In genomic region chr12:56723352-56723751, GRCh38 we compare ENCODE assay signal across 8 cellular contexts. TPM values are rescaled to one million over a fixed set of nuclear protein-coding genes. Genes with fewer than 3 reads are reported as not detected.
DNase-seq lines count a peak whose midpoint lies in the region; ATAC-seq and TF ChIP-seq lines count a peak whose summit lies in the region.

No MANE protein-coding gene starts in this region.

- H3K9ac ChIP-seq in mucosa of rectum (ENCODE audit: low read depth in 1 of 2, low read length in 2 of 2): peak overlapping the region; percentile 99

- H3K4me1 ChIP-seq in left ventricle myocardium inferior: peaks cover 67% of the 10 kb centered on the region
- peaks cover 32 to 36% of the 10 kb centered on the region in 2 donors for H3K4me1 ChIP-seq in mucosa of rectum (ENCODE audit: control insufficient read depth in 2 of 2, insufficient read depth in 2 of 2, low read length in 2 of 2)

- H3K36me3 ChIP-seq in left ventricle myocardium inferior (peaks cover 36% of the 10 kb centered on the region), brain microvascular endothelial cell (replicated peaks) (peaks cover 33% of the 10 kb centered on the region), mucosa of rectum (ENCODE audit: control insufficient read depth in 2 of 2, insufficient read depth in 2 of 2, low read length in 2 of 2) (peaks cover 20 to 32% of the 10 kb centered on the region in 2 donors)

- DNase-seq in left ventricle myocardium inferior (no peak), Right ventricle myocardium inferior (ENCODE audit: missing footprints) (no peak), brain microvascular endothelial cell (no peak), lower leg skin (ENCODE audit: low spot score in 2 of 2) (no peak), head of caudate nucleus (no peak), KG1 (lab: John Stamatoyannopoulos, UW) (no peak), HK-2 (ENCODE audit: unreplicated experiment) (no peak)

- no peak for TF ChIP-seq CTCF in left ventricle myocardium inferior (IDR thresholded peaks at IDR 0.05; ENCODE audit: borderline replicate concordance)
- no peak for TF ChIP-seq CTCF in brain microvascular endothelial cell (IDR thresholded peaks at IDR 0.05; ENCODE audit: low read depth, low read length, missing control alignments)
- no peak for TF ChIP-seq CTCF in lower leg skin (IDR thresholded peaks at IDR 0.05)

- intact Hi-C loops in left ventricle myocardium inferior (cut with micrococcal nuclease) (loop anchor here (10.0 kb wide), 1 partner anchor 79 kb away; the partner anchor contains the start of gene ATP5F1B), Right ventricle myocardium inferior (cut with DNase I) (no loop called here), lower leg skin (cut with DNase I; ENCODE audit: low total_unique reads) (loop anchor here (10.0 kb wide), 1 partner anchor 79 kb away; the partner anchor contains the start of gene ATP5F1B), head of caudate nucleus (cut with DNase I) (loop anchor here (10.0 kb wide), 1 partner anchor 89 kb away; the partner anchor contains the start of gene BAZ2A)

- H3K27ac ChIP-seq in left ventricle myocardium inferior (replicated peaks): peak overlapping the region; percentile 95
- H3K27ac ChIP-seq in brain microvascular endothelial cell: no peak overlapping the region
- H3K27ac ChIP-seq in mucosa of rectum (ENCODE audit: low read depth in 2 of 2, low read length in 2 of 2): peak overlapping the region; percentile 88 to 93

- 45 to 50% methylated on average over 3 of the region's 3 CpGs for WGBS in lower leg skin, 2 donors

- in situ Hi-C loops in brain microvascular endothelial cell (cut with HindIII; ENCODE audit: low pct_ligation_motif_present, low sequenced_read_pairs): no loop called here

- H3K9me3 ChIP-seq in left ventricle myocardium inferior (replicated peaks): no peaks in the 10 kb centered on the region
- no peaks in the 10 kb centered on the region for H3K9me3 ChIP-seq in mucosa of rectum (ENCODE audit: control insufficient read depth in 2 of 2, low read length in 2 of 2)

- H3K27me3 ChIP-seq in left ventricle myocardium inferior (ENCODE audit: low read depth) (no peaks in the 10 kb centered on the region), brain microvascular endothelial cell (replicated peaks) (no peaks in the 10 kb centered on the region), mucosa of rectum (ENCODE audit: control insufficient read depth in 2 of 2, insufficient read depth in 2 of 2, low read length in 2 of 2) (no peaks in the 10 kb centered on the region)

- ATAC-seq in Right ventricle myocardium inferior: no peak

- TF ChIP-seq POLR2A in lower leg skin (IDR thresholded peaks at IDR 0.05): no peak

- H3K4me3 ChIP-seq in left ventricle myocardium inferior: peak overlapping the region; percentile 82
- H3K4me3 ChIP-seq in brain microvascular endothelial cell (ENCODE audit: low read depth, low read length): peak overlapping the region; percentile 83
- H3K4me3 ChIP-seq in mucosa of rectum (ENCODE audit: low read length in 2 of 2): peak overlapping the region; percentile 96 to 99
- H3K4me3 ChIP-seq in lower leg skin (ENCODE audit: low read depth, poor library complexity, severe bottlenecking): no peak overlapping the region

RNA-seq across cellular contexts. Expression of gene NACA, which starts 1.7 kb away (rescaled TPM):
- total RNA-seq in left ventricle myocardium inferior (477 TPM), Right ventricle myocardium inferior (432 TPM), lower leg skin (1,000 to 10,000 TPM; 1,502 to 2,024 (median 1,825) TPM)

RNA-seq across cellular contexts. Expression of gene PRIM1, which starts 28.8 kb away (rescaled TPM):
- 2.7 TPM for total RNA-seq in left ventricle myocardium inferior
- total RNA-seq in Right ventricle myocardium inferior: 5.1 TPM
- total RNA-seq in lower leg skin: 10 to 100 TPM in 1 of 4 donors, 1 to 10 TPM in 3; 7.9 to 10.5 (median 9.1) TPM

RNA-seq across cellular contexts. Expression of gene PTGES3, which starts 35.3 kb away (rescaled TPM):
- total RNA-seq in left ventricle myocardium inferior (136 TPM), Right ventricle myocardium inferior (132 TPM), lower leg skin (10 to 100 TPM; 57.0 to 73.7 (median 62.3) TPM)

RNA-seq across cellular contexts. Expression of gene HSD17B6, which starts 39.8 kb away (rescaled TPM):
- not detected for total RNA-seq in left ventricle myocardium inferior
- total RNA-seq in Right ventricle myocardium inferior: 0.27 TPM
- total RNA-seq in lower leg skin: 1 to 10 TPM in 2 of 4 donors, under 1 TPM in 2; 0.27 to 1.3 (median 0.83) TPM
